In the genomic region with DNA sequence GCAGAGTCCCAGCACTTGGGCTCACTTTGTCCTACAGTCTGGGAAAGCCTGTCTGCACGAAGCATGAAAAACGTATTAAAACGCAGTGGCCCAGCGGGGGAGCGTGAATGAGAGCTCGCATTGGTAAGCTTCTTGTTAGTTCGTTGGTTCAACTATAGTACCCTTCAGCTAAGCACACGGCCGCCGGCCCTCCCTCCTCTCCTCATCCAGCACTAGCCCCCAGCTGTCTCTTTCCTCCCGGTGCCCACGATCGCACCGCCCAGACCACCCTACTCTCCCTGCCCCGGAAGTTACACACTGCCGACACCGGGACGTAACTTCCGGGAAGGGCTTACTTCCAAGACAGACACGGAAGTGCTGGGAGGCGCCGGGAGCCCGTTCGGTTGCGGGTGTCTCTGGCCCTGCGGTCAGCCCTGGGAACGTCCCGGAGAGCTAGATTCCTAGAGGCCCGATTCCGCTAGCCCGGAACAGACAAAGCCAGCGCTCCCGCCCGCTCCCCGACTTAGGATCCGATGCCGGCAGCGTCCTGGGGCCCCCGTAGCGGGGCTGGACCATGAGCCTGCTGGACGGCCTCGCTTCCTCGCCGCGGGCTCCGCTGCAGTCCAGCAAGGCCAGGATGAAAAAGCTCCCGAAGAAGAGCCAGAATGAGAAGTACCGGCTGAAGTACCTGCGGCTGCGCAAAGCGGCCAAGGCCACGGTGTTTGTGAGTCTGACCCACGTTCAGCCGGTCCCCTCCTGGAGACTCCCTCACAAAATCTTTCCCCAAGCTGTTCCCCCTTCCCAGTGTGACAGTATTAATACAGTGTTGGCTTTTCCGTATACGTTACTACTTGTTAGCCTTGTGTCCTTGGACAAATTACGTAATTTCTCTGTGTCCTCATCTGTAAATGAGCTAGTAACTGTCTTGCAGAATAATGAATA, we compare ENCODE assay signal across 8 cellular contexts. TPM values are rescaled to one million over a fixed set of nuclear protein-coding genes. Genes with fewer than 3 reads are reported as not detected.
DNase-seq lines count a peak whose midpoint lies in the region; ATAC-seq lines count a peak whose summit lies in the region.

A gene with protein sequence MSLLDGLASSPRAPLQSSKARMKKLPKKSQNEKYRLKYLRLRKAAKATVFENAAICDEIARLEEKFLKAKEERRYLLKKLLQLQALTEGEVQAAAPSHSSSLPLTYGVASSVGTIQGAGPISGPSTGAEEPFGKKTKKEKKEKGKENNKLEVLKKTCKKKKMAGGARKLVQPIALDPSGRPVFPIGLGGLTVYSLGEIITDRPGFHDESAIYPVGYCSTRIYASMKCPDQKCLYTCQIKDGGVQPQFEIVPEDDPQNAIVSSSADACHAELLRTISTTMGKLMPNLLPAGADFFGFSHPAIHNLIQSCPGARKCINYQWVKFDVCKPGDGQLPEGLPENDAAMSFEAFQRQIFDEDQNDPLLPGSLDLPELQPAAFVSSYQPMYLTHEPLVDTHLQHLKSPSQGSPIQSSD (plus strand): TSS at position 334 of the 921 bp plus-strand sequence. CDS start 220 bp downstream, at position 554.

- H3K27ac ChIP-seq in CD8-positive, alpha-beta memory T cell (ENCODE audit: low read depth, low read length) = peak within 1 kb of the TSS; percentile 90
- peak within 1 kb of the TSS; percentile 90 for H3K27ac ChIP-seq in effector memory CD4-positive, alpha-beta T cell (ENCODE audit: insufficient read depth, low read length, poor library complexity, severe bottlenecking)

- H3K4me1 ChIP-seq in CD8-positive, alpha-beta memory T cell (ENCODE audit: insufficient read depth, low read length) = peaks cover 34% of the 10 kb centered on the region
- peaks cover 12% of the 10 kb centered on the region for H3K4me1 ChIP-seq in effector memory CD4-positive, alpha-beta T cell (ENCODE audit: control insufficient read depth, insufficient read depth, low read length, poor library complexity, severe bottlenecking)

- H3K36me3 Mint-ChIP-seq in CD8-positive, alpha-beta memory T cell = peaks cover 5 to 43% (median 7%) of the 10 kb centered on the region in 3 donors

- peak; percentile 95 for ATAC-seq in GM19468 (IDR thresholded peaks at IDR 0.05; ENCODE audit: extremely low read depth, unreplicated experiment)

- CTCF ChIA-PET in CD8-positive, alpha-beta memory T cell (lab: Charles Lee) = interaction anchor here (1.1 to 1.4 kb wide), 3 partner anchors 19 to 123 kb away, joined by 3 to 4 read pairs (median 3); no protein-coding TSS in a partner anchor
- CTCF ChIA-PET in activated CD8-positive, alpha-beta memory T cell treated with anti-CD3 and anti-CD28 coated beads for 36 hours (lab: Charles Lee) = interaction anchor here (0.8 to 1.9 kb wide), 5 partner anchors 11 to 214 kb away, joined by 3 to 7 read pairs (median 5); a partner anchor contains a TSS

- POLR2A ChIA-PET in CD8-positive, alpha-beta memory T cell (lab: Charles Lee) = interaction anchor here (0.6 to 1.9 kb wide), 5 partner anchors 178 to 1982 kb away, joined by 3 to 6 read pairs (median 4); a partner anchor contains a TSS
- POLR2A ChIA-PET in activated CD8-positive, alpha-beta memory T cell treated with anti-CD3 and anti-CD28 coated beads for 36 hours (lab: Charles Lee) = interaction anchor here (0.6 to 1.2 kb wide), 5 partner anchors 8 to 950 kb away, joined by 3 to 5 read pairs (median 4); a partner anchor contains a TSS

- no peaks in the 10 kb centered on the region for H3K9me3 Mint-ChIP-seq in CD8-positive, alpha-beta memory T cell

- H3K27ac Mint-ChIP-seq in CD8-positive, alpha-beta memory T cell = peak within 1 kb of the TSS; percentile 94 to 100 (median 99)

- peaks cover 3 to 21% of the 10 kb centered on the region in 2 donors for H3K27me3 Mint-ChIP-seq in CD8-positive, alpha-beta memory T cell

- peak; percentile 80 to 91 (median 83) for DNase-seq in CD8-positive, alpha-beta memory T cell
- DNase-seq in HT-29 (ENCODE audit: low spot score) (peak; percentile 92), lung microvascular endothelial cell (ENCODE audit: low read depth in 2 of 2) (peak; percentile 90 to 92)
- peak; percentile 66 for DNase-seq in NK-92 treated with Interleukin-12 subunit alpha and Interleukin-12 subunit beta, amount 100 ng/mL, for 24 hours (lab: John Stamatoyannopoulos, UW)
- DNase-seq in effector memory CD4-positive, alpha-beta T cell = peak; percentile 75 to 86 (median 77)
- peak; percentile 61 to 74 (median 69) for DNase-seq in stimulated activated CD4-positive, alpha-beta T cell treated with anti-CD3 and anti-CD28 coated beads, TNF-alpha, amount 100 ng/mL, for 48 hours (ENCODE audit: low read depth in 3 of 3)

- H3K4me3 ChIP-seq in CD8-positive, alpha-beta memory T cell (ENCODE audit: low read length) = peak within 1 kb of the TSS; percentile 71
- H3K4me3 ChIP-seq in effector memory CD4-positive, alpha-beta T cell (ENCODE audit: insufficient read depth, low read depth, low read length, poor library complexity, severe bottlenecking) = peak within 1 kb of the TSS; percentile 89

- H3K27me3 ChIP-seq in CD8-positive, alpha-beta memory T cell (ENCODE audit: insufficient read depth, low read length, poor library complexity, severe bottlenecking) = no peaks in the 10 kb centered on the region
- H3K27me3 ChIP-seq in effector memory CD4-positive, alpha-beta T cell (replicated peaks; ENCODE audit: control insufficient read depth, insufficient read depth, low read length, poor library complexity, severe bottlenecking) = no peaks in the 10 kb centered on the region

- H3K4me1 Mint-ChIP-seq in CD8-positive, alpha-beta memory T cell = peaks cover 43 to 55% (median 48%) of the 10 kb centered on the region in 3 donors

- H3K9me3 ChIP-seq in CD8-positive, alpha-beta memory T cell (ENCODE audit: low read length) = no peaks in the 10 kb centered on the region
- H3K9me3 ChIP-seq in effector memory CD4-positive, alpha-beta T cell (ENCODE audit: control insufficient read depth, low read length) = no peaks in the 10 kb centered on the region

- peaks cover 26% of the 10 kb centered on the region for H3K36me3 ChIP-seq in CD8-positive, alpha-beta memory T cell (ENCODE audit: insufficient read depth, low read length)
- H3K36me3 ChIP-seq in effector memory CD4-positive, alpha-beta T cell (ENCODE audit: control insufficient read depth, insufficient read depth, low read length) = peaks cover 24% of the 10 kb centered on the region

- peak within 1 kb of the TSS; percentile 92 to 99 (median 99) for H3K4me3 Mint-ChIP-seq in CD8-positive, alpha-beta memory T cell

RNA-seq across cellular contexts. Expression of the gene that starts here (rescaled TPM):
- total RNA-seq in CD8-positive, alpha-beta memory T cell = 10 to 100 TPM; 38.4 to 49.5 TPM
- 36.3 TPM for polyA plus RNA-seq in CD8-positive, alpha-beta memory T cell
- 45.8 and 63.0 TPM in 2 replicates for total RNA-seq in HT-29 (2014; rRNA removed; shearing (Covaris generic))
- total RNA-seq in activated CD8-positive, alpha-beta memory T cell treated with anti-CD3 and anti-CD28 coated beads for 36 hours = 10 to 100 TPM; 40.6 to 40.7 TPM
- total RNA-seq in lung microvascular endothelial cell = 11.6 and 19.2 TPM in 2 replicates

Comparison
In these comparisons a context has a peak if more than half of its experiments do, and no peak if none do; other contexts are left out.
1. Peak in every context shown above with its lines: DNase-seq, ATAC-seq, H3K4me3 ChIP-seq and H3K27ac ChIP-seq.